20 cellular contexts compared by ENCODE assay signal in genomic region chr7:84110400-84110799, GRCh38.
DNase-seq lines count a peak whose midpoint lies in the region; FAIRE-seq and TF ChIP-seq lines count a peak whose summit lies in the region.
"Had no signal": no experiment of that assay in that cellular context is flagged by ENCODE, and none has a peak within 500 bp of the region (broad histone marks: within the 10 kb centered on the region; RNA-seq: fewer than 3 reads in every experiment).

No MANE protein-coding gene starts in this region.

- H3K4me1 ChIP-seq in Loucy (ENCODE audit: insufficient read depth, low read length, poor library complexity, severe bottlenecking) (no peaks in the 10 kb centered on the region), endodermal cell (ENCODE audit: control insufficient read depth, insufficient read depth, low read length) (peaks cover 28% of the 10 kb centered on the region)
- no peaks in the 10 kb centered on the region for H3K4me1 ChIP-seq in CD4-positive, alpha-beta memory T cell (ENCODE audit: insufficient read depth, low read length)

- H2AFZ ChIP-seq in Loucy (ENCODE audit: low read length), result peak overlapping the region; percentile 55

- POLR2A ChIA-PET in CD4-positive, alpha-beta memory T cell (lab: Charles Lee; ENCODE audit: partially characterized antibody), result no interaction called here

- no peaks in the 10 kb centered on the region for H3F3A ChIP-seq in Loucy (ENCODE audit: low read depth)

- H3K4me3 ChIP-seq in H7 (ENCODE audit: insufficient read depth, low read depth, low read length) (no peak overlapping the region), Loucy (ENCODE audit: low read length, poor library complexity, severe bottlenecking) (no peak overlapping the region), endodermal cell (ENCODE audit: low read length) (peak overlapping the region; percentile 30)
- no peak overlapping the region for H3K4me3 ChIP-seq in CD4-positive, alpha-beta memory T cell (ENCODE audit: low read length in 2 of 2)
- H3K4me3 ChIP-seq: MG63 had no signal

- peak overlapping the region; percentile 54 for H3K27ac Mint-ChIP-seq in endodermal cell
- H3K27ac Mint-ChIP-seq in CD4-positive, alpha-beta memory T cell, result no peak overlapping the region

- H3K27me3 Mint-ChIP-seq in endodermal cell (ENCODE audit: insufficient read depth), result no peaks in the 10 kb centered on the region
- no peaks in the 10 kb centered on the region for H3K27me3 Mint-ChIP-seq in CD4-positive, alpha-beta memory T cell

- peak overlapping the region; percentile 17 for H3K4me3 Mint-ChIP-seq in endodermal cell
- no peak overlapping the region for H3K4me3 Mint-ChIP-seq in CD4-positive, alpha-beta memory T cell

- no peaks in the 10 kb centered on the region for H4K20me1 ChIP-seq in Loucy (ENCODE audit: insufficient read depth, low read length, poor library complexity, severe bottlenecking)

- peaks cover 13% of the 10 kb centered on the region for H3K36me3 Mint-ChIP-seq in endodermal cell (ENCODE audit: low read depth)
- H3K36me3 Mint-ChIP-seq in CD4-positive, alpha-beta memory T cell, result no peaks in the 10 kb centered on the region

- H3K9me2 ChIP-seq in Loucy (replicated peaks; ENCODE audit: low read depth, low read length), result no peaks in the 10 kb centered on the region

- WGBS in endodermal cell (ENCODE audit: insufficient coverage in 1 of 2, insufficient read length in 1 of 2), 2 experiments, result 47 to 50% methylated on average over 3 of the region's 3 CpGs

- no peaks in the 10 kb centered on the region for H3K36me3 ChIP-seq in H7 (replicated peaks; ENCODE audit: control insufficient read depth, insufficient read depth, low read length)
- H3K36me3 ChIP-seq in Loucy (ENCODE audit: insufficient read depth, low read length), result no peaks in the 10 kb centered on the region
- H3K36me3 ChIP-seq in endodermal cell (ENCODE audit: control insufficient read depth, insufficient read depth, low read length), result peaks cover 6% of the 10 kb centered on the region
- no peaks in the 10 kb centered on the region for H3K36me3 ChIP-seq in CD4-positive, alpha-beta memory T cell (ENCODE audit: insufficient read depth, low read length)

- no peak overlapping the region for H3K4me2 ChIP-seq in Loucy (ENCODE audit: low read depth, low read length, poor library complexity, severe bottlenecking)

- H3K9ac ChIP-seq in Loucy (ENCODE audit: low read depth, low read length, poor library complexity, severe bottlenecking) (no peak overlapping the region), endodermal cell (ENCODE audit: extremely low read depth, low read length, poor library complexity, severe bottlenecking) (no peak overlapping the region)

- TF ChIP-seq CTCF in Loucy (conservative IDR thresholded peaks at IDR 0.05; ENCODE audit: low read length), result no peak
- TF ChIP-seq CTCF in endodermal cell (conservative IDR thresholded peaks at IDR 0.05), result no peak

- H3K27ac ChIP-seq in endodermal cell (ENCODE audit: low read depth, low read length), result no peak overlapping the region
- H3K27ac ChIP-seq in CD4-positive, alpha-beta memory T cell (ENCODE audit: low read depth, low read length), result no peak overlapping the region
- H3K27ac ChIP-seq: C4-2B had no signal

- no peaks in the 10 kb centered on the region for H3K9me3 ChIP-seq in Loucy (ENCODE audit: insufficient read depth, low read depth, low read length)
- H3K9me3 ChIP-seq in endodermal cell (ENCODE audit: control insufficient read depth, low read length), result no peaks in the 10 kb centered on the region
- no peaks in the 10 kb centered on the region for H3K9me3 ChIP-seq in CD4-positive, alpha-beta memory T cell (ENCODE audit: control insufficient read depth in 1 of 2, low read length in 2 of 2)
- H3K9me3 ChIP-seq: MG63 had no signal

- no peaks in the 10 kb centered on the region for H3K27me3 ChIP-seq in H7 (ENCODE audit: control insufficient read depth, insufficient read depth, low read length)
- no peaks in the 10 kb centered on the region for H3K27me3 ChIP-seq in Loucy (ENCODE audit: insufficient read depth, low read length, poor library complexity, severe bottlenecking)
- H3K27me3 ChIP-seq in endodermal cell (ENCODE audit: control insufficient read depth, insufficient read depth, low read length, poor library complexity, severe bottlenecking), result no peaks in the 10 kb centered on the region
- H3K27me3 ChIP-seq in CD4-positive, alpha-beta memory T cell (ENCODE audit: insufficient read depth, low read length), result no peaks in the 10 kb centered on the region
- H3K27me3 ChIP-seq: MG63 had no signal

- DNase-seq in H7, result peak; percentile 2
- no peak for DNase-seq in endodermal cell
- peak; percentile 16 for DNase-seq in iPS-NIHi11 (ENCODE audit: low spot score)
- no peak for DNase-seq in SW 1271 (lab: John Stamatoyannopoulos, UW)
- no peak for DNase-seq in RCC 7860 (ENCODE audit: low spot score)
- no peak for DNase-seq in CD4-positive, alpha-beta memory T cell
- DNase-seq: EL; GF-D8; Kasumi-1; MG63; NCI-H1417; NCI-H1694 treated with DMSO at 0.1 percent for 48 hours; NCI-H2081 treated with DMSO at 0.1 percent for 48 hours; NCI-H2227 treated with DMSO at 0.1 percent for 48 hours; NCI-H510A; NK-92 treated with Interleukin-12 subunit alpha and Interleukin-12 subunit beta, amount 100 ng/mL, for 24 hours; T-helper 1 cell had no signal

- H3K79me2 ChIP-seq in Loucy (ENCODE audit: insufficient read depth, low read length), result no peaks in the 10 kb centered on the region

- FAIRE-seq in RCC 7860 (lab: Jason Lieb, UNC), result no peak
- FAIRE-seq: A204.1 had no signal

- no peaks in the 10 kb centered on the region for H3K9me3 Mint-ChIP-seq in endodermal cell
- peaks cover 0 to 5% (median 2%) of the 10 kb centered on the region in 8 donors for H3K9me3 Mint-ChIP-seq in CD4-positive, alpha-beta memory T cell

- CTCF ChIA-PET in CD4-positive, alpha-beta memory T cell (lab: Charles Lee; ENCODE audit: partially characterized antibody), result no interaction called here

- intact Hi-C loops in CD4-positive, alpha-beta memory T cell (cut with micrococcal nuclease), result no loop called here

- H3K4me1 Mint-ChIP-seq in endodermal cell, result peaks cover 63% of the 10 kb centered on the region
- no peaks in the 10 kb centered on the region for H3K4me1 Mint-ChIP-seq in CD4-positive, alpha-beta memory T cell

Comparison
In these comparisons a context has a peak if more than half of its experiments do, and no peak if none do; other contexts are left out.
1. DNase-seq: peak in H7 (single experiment) and iPS-NIHi11 (single experiment); none in endodermal cell (single experiment), SW 1271 (0 of 2), RCC 7860 (single experiment) and CD4-positive, alpha-beta memory T cell (0 of 5).